Comparison of ENCODE assay signal across 7 cellular contexts in genomic region chr12:42327227-42327590, GRCh38. TPM values are rescaled to one million over a fixed set of nuclear protein-coding genes. Genes with fewer than 3 reads are reported as not detected.
DNase-seq lines count a peak whose midpoint lies in the region; ATAC-seq and TF ChIP-seq lines count a peak whose summit lies in the region.

No MANE protein-coding gene starts in this region.

- H3K36me3 Mint-ChIP-seq in activated B cell treated with CpG ODN at 0.5 μM for 24 hours (ENCODE audit: low read depth), result peaks cover 39% of the 10 kb centered on the region

- ATAC-seq in activated B cell treated with CpG ODN at 0.5 μM for 24 hours (ENCODE audit: low read depth) (no peak), GM18868 (IDR thresholded peaks at IDR 0.05; ENCODE audit: unreplicated experiment) (no peak)

- H4K20me1 ChIP-seq in hepatocyte (ENCODE audit: insufficient read depth, poor library complexity, severe bottlenecking), result peaks cover 12% of the 10 kb centered on the region

- H3K4me1 Mint-ChIP-seq in activated B cell treated with CpG ODN at 0.5 μM for 24 hours, result peaks cover 64% of the 10 kb centered on the region

- H3K27me3 Mint-ChIP-seq in activated B cell treated with CpG ODN at 0.5 μM for 24 hours, result no peaks in the 10 kb centered on the region

- peaks cover 5% of the 10 kb centered on the region for H3K4me1 ChIP-seq in HEK293 (ENCODE audit: control insufficient read depth, insufficient read depth, low read length)
- H3K4me1 ChIP-seq in hepatocyte (ENCODE audit: insufficient read depth), result peaks cover 13% of the 10 kb centered on the region
- peaks cover 29 to 78% (median 68%) of the 10 kb centered on the region in 6 donors for H3K4me1 ChIP-seq in spleen

- CTCF ChIA-PET in HEK293 (lab: Yijun Ruan, JAX) (interaction anchor here (0.6 kb wide), 1 partner anchor 242 kb away, joined by 4 read pairs; no protein-coding TSS in a partner anchor), activated B cell treated with CpG ODN at 0.5 μM for 24 hours (lab: Charles Lee) (no interaction called here)

- intact Hi-C loops in activated B cell treated with CpG ODN at 0.5 μM for 24 hours (cut with micrococcal nuclease) (loop anchor here (2.0 to 5.0 kb wide), 3 partner anchors 20 to 240 kb away; no protein-coding TSS in a partner anchor), spleen (cut with DNase I; ENCODE audit: low total_unique reads) (loop anchor here (2.0 kb wide), 1 partner anchor 198 kb away; no protein-coding TSS in a partner anchor), posterior vena cava (cut with DNase I) (loop anchor here in 1 of 2 donors (10.0 kb wide), 1 partner anchor 182 kb away; the partner anchor contains the start of gene GXYLT1)

- POLR2A ChIA-PET in HEK293 (lab: Yijun Ruan, JAX) (no interaction called here), activated B cell treated with CpG ODN at 0.5 μM for 24 hours (lab: Charles Lee) (interaction anchor here (0.6 kb wide), 1 partner anchor 85 kb away, joined by 3 read pairs; no protein-coding TSS in a partner anchor)

- peak overlapping the region; percentile 90 for H2AFZ ChIP-seq in hepatocyte

- peak overlapping the region; percentile 88 for H3K4me2 ChIP-seq in hepatocyte

- TF ChIP-seq CTCF in HEK293 (tag by site-specific recombination; IDR thresholded peaks at IDR 0.05) (no peak), activated B cell treated with CpG ODN at 0.5 μM for 24 hours (IDR thresholded peaks at IDR 0.05) (no peak), hepatocyte (IDR thresholded peaks at IDR 0.05; ENCODE audit: poor library complexity) (no peak), spleen (IDR thresholded peaks at IDR 0.05 in 8 of 11, conservative IDR thresholded peaks at IDR 0.05 in 3 of 11) (no peak)

- H3K27ac Mint-ChIP-seq in activated B cell treated with CpG ODN at 0.5 μM for 24 hours, result peak overlapping the region; percentile 90

- H3K36me3 ChIP-seq in HEK293 (ENCODE audit: control insufficient read depth in 2 of 2, insufficient read depth in 1 of 2, low read length in 2 of 2) (peaks cover 5 to 15% of the 10 kb centered on the region in 2 experiments), hepatocyte (replicated peaks; ENCODE audit: insufficient read depth, low read depth) (no peaks in the 10 kb centered on the region), spleen (peaks cover 0 to 15% (median 6%) of the 10 kb centered on the region in 6 donors)

- H3K9me3 Mint-ChIP-seq in activated B cell treated with CpG ODN at 0.5 μM for 24 hours, result no peaks in the 10 kb centered on the region

- TF ChIP-seq POLR2A in spleen (IDR thresholded peaks at IDR 0.05), result no peak

- 77% methylated on average over 2 of the region's 2 CpGs for WGBS in hepatocyte (ENCODE audit: low lambda C conversion rate, missing lambda C conversion rate)
- WGBS in spleen, 5 donors, result 38 to 51% (median 41%) methylated on average over 2 of the region's 2 CpGs

- no peaks in the 10 kb centered on the region for H3K27me3 ChIP-seq in hepatocyte
- no peaks in the 10 kb centered on the region for H3K27me3 ChIP-seq in spleen (replicated peaks in 1 of 7)

- H3K79me2 ChIP-seq in hepatocyte, result peaks cover 53% of the 10 kb centered on the region

- DNase-seq in activated B cell treated with CpG ODN at 0.5 μM for 24 hours, result no peak
- no peak for DNase-seq in hepatocyte (ENCODE audit: low spot score)
- no peak for DNase-seq in spleen
- no peak for DNase-seq in NCI-H2196 (lab: John Stamatoyannopoulos, UW; ENCODE audit: unreplicated experiment)
- no peak for DNase-seq in posterior vena cava (ENCODE audit: low spot score)

- no peaks in the 10 kb centered on the region for H3K9me3 ChIP-seq in HEK293 (ENCODE audit: control insufficient read depth, insufficient read depth, low read depth, low read length)
- H3K9me3 ChIP-seq in hepatocyte (ENCODE audit: low read depth), result no peaks in the 10 kb centered on the region
- H3K9me3 ChIP-seq in spleen, result no peaks in the 10 kb centered on the region

- H3K9me2 ChIP-seq in hepatocyte (replicated peaks; ENCODE audit: insufficient read depth), result no peaks in the 10 kb centered on the region

- H3K4me3 ChIP-seq in HEK293 (ENCODE audit: low read depth, low read length) (peak overlapping the region; percentile 74), hepatocyte (peak overlapping the region; percentile 68), spleen (peak overlapping the region; percentile 58 to 91 (median 68))

- peak overlapping the region; percentile 94 for H3K4me3 Mint-ChIP-seq in activated B cell treated with CpG ODN at 0.5 μM for 24 hours

- peak overlapping the region; percentile 56; the same call in 1 of the 2 replicates for H3K27ac ChIP-seq in HEK293 (ENCODE audit: extremely low read depth, low read depth, low read length)
- peak overlapping the region; percentile 93 for H3K27ac ChIP-seq in hepatocyte
- H3K27ac ChIP-seq in spleen, result peak overlapping the region in 5 of 8 donors; percentile 86 to 89 (median 88)

TF ChIP-seq in HEK293, 187 proteins besides CTCF, POLR2A, EP300 and RAD21 (continues in another document):
- no peak for TF ChIP-seq ZNF792 (tag by site-specific recombination; IDR thresholded peaks at IDR 0.05)
- no peak for TF ChIP-seq ZBTB6 (tag by site-specific recombination; IDR thresholded peaks at IDR 0.05)
- TF ChIP-seq ZNF398 (tag by site-specific recombination; IDR thresholded peaks at IDR 0.05), result no peak
- no peak for TF ChIP-seq ZNF549 (tag by site-specific recombination; IDR thresholded peaks at IDR 0.05)
- TF ChIP-seq ZNF23 (tag by site-specific recombination; IDR thresholded peaks at IDR 0.05; ENCODE audit: borderline replicate concordance), result no peak
- TF ChIP-seq ZNF623 (tag by site-specific recombination; IDR thresholded peaks at IDR 0.05), result no peak
- TF ChIP-seq ZNF449 (tag by site-specific recombination; IDR thresholded peaks at IDR 0.05), result peak; percentile 62
- TF ChIP-seq TCF7L2 (IDR thresholded peaks at IDR 0.05; ENCODE audit: borderline replicate concordance, low read depth, low read length), result no peak
- TF ChIP-seq ZNF514 (tag by site-specific recombination; IDR thresholded peaks at IDR 0.05), result no peak
- TF ChIP-seq OVOL3 (tag by site-specific recombination; IDR thresholded peaks at IDR 0.05), result no peak
- TF ChIP-seq GLI4 (tag by site-specific recombination; IDR thresholded peaks at IDR 0.05), result no peak
- TF ChIP-seq PRDM1 (tag by site-specific recombination; IDR thresholded peaks at IDR 0.05), result 0 out of 2 replicates have a peak, but pooled peaks have one; percentile 27
- TF ChIP-seq ZNF645 (tag by site-specific recombination; IDR thresholded peaks at IDR 0.05), result no peak

RNA-seq across cellular contexts. Expression of gene PPHLN1, which starts 1.2 kb away (rescaled TPM):
- total RNA-seq in activated B cell treated with CpG ODN at 0.5 μM for 24 hours, result 94.0 and 95.9 TPM in 2 replicates
- 61.1 and 65.4 TPM in 2 replicates for total RNA-seq in hepatocyte
- 38.1 and 53.9 TPM in 2 replicates for polyA plus RNA-seq in hepatocyte
- total RNA-seq in spleen, result 100 to 1,000 TPM in 1 of 7 donors, 10 to 100 TPM in 6; 60.0 to 103 (median 75.3) TPM
- polyA plus RNA-seq in spleen, result 10 to 100 TPM; 39.6 to 49.1 (median 42.7) TPM
- total RNA-seq in posterior vena cava, result 10 to 100 TPM; 43.4 to 45.3 TPM

RNA-seq across cellular contexts. Expression of gene ZCRB1, which starts 1.3 kb away (rescaled TPM):
- total RNA-seq in activated B cell treated with CpG ODN at 0.5 μM for 24 hours (37.4 and 37.6 TPM in 2 replicates), hepatocyte (25.6 and 27.7 TPM in 2 replicates), spleen (10 to 100 TPM; 27.2 to 43.0 (median 30.6) TPM), posterior vena cava (10 to 100 TPM; 42.7 to 45.8 TPM)
- polyA plus RNA-seq in hepatocyte (70.1 and 85.9 TPM in 2 replicates), spleen (10 to 100 TPM; 31.8 to 40.1 (median 36.9) TPM)
